ENCODE assay signal across 1 cellular context in the genomic region with DNA sequence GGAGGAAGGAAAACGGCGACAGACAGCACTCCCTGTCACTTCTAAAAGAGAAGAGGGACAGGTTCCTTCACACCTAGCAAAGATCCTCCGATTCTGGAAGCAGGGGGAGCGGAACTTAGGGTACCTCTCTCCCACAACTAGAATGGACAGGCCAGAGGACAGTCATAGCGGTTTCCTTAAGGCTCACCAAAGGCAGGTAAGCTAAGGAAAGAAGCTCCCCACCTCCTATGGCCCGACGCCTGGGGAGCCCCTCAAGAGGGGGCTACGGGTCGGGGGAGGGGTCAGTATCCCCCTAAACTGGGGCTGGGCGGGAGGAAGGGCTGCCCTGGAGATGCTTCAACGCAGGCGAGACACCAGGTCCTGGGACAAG.
TF ChIP-seq lines count a peak whose summit lies in the region.

No MANE protein-coding gene starts in this region.

TF ChIP-seq in WTC11, 78 proteins besides CTCF, POLR2A, EP300 and RAD21 (continued from another document):
- TF ChIP-seq, protein P1, sequence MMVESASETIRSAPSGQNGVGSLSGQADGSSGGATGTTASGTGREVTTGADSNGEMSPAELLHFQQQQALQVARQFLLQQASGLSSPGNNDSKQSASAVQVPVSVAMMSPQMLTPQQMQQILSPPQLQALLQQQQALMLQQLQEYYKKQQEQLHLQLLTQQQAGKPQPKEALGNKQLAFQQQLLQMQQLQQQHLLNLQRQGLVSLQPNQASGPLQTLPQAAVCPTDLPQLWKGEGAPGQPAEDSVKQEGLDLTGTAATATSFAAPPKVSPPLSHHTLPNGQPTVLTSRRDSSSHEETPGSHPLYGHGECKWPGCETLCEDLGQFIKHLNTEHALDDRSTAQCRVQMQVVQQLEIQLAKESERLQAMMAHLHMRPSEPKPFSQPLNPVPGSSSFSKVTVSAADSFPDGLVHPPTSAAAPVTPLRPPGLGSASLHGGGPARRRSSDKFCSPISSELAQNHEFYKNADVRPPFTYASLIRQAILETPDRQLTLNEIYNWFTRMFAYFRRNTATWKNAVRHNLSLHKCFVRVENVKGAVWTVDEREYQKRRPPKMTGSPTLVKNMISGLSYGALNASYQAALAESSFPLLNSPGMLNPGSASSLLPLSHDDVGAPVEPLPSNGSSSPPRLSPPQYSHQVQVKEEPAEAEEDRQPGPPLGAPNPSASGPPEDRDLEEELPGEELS (CRISPR knock-in tag; IDR thresholded peaks at IDR 0.05) = no peak
